8 cellular contexts compared by ENCODE assay signal in genomic region chr16:3611145-3611977, GRCh38. TPM values are rescaled to one million over a fixed set of nuclear protein-coding genes. Genes with fewer than 3 reads are reported as not detected.
DNase-seq lines count a peak whose midpoint lies in the region; ATAC-seq and TF ChIP-seq lines count a peak whose summit lies in the region.

Gene SLX4 (minus strand): TSS chr16:3611606. CDS start chr16:3608964, 2,642 bp downstream.

- in situ Hi-C loops in Panc1 (cut with HindIII; ENCODE audit: low pct_unique_long_range_greater_than_20kb, low sequenced_read_pairs): no loop called here

- H3K36me3 ChIP-seq in KMS-11 (ENCODE audit: insufficient read depth) (no peaks in the 10 kb centered on the region), Panc1 (ENCODE audit: control insufficient read depth, insufficient read depth, low read length) (peaks cover 3% of the 10 kb centered on the region; the same call in 1 of the 2 replicates), esophagus muscularis mucosa (peaks cover 0 to 11% (median 5%) of the 10 kb centered on the region in 4 donors), muscle layer of duodenum (ENCODE audit: control insufficient read depth in 1 of 2, insufficient read depth in 2 of 2, low read length in 2 of 2) (no peaks in the 10 kb centered on the region)

- H3K9me3 ChIP-seq in Panc1 (ENCODE audit: control insufficient read depth, insufficient read depth, low read depth, low read length): no peaks in the 10 kb centered on the region
- H3K9me3 ChIP-seq in esophagus muscularis mucosa: no peaks in the 10 kb centered on the region
- no peaks in the 10 kb centered on the region for H3K9me3 ChIP-seq in muscle layer of duodenum (ENCODE audit: control insufficient read depth in 1 of 2, low read length in 2 of 2)

- no peak within 1 kb of the TSS for H3K4me3 ChIP-seq in KMS-11 (IDR thresholded peaks at IDR 0.05; ENCODE audit: insufficient read depth, low read depth, low read length)
- peak within 1 kb of the TSS; percentile 57 to 96 for H3K4me3 ChIP-seq in Panc1 (ENCODE audit: low read depth in 2 of 2, low read length in 2 of 2)
- peak within 1 kb of the TSS; percentile 74 to 98 (median 88) for H3K4me3 ChIP-seq in esophagus muscularis mucosa
- H3K4me3 ChIP-seq in muscle layer of duodenum (ENCODE audit: low read depth in 1 of 2, low read length in 2 of 2): peak within 1 kb of the TSS; percentile 94 to 95

- peaks cover 41% of the 10 kb centered on the region; the same call in 1 of the 2 replicates for H3K79me2 ChIP-seq in KMS-11 (ENCODE audit: insufficient read depth, low read depth)

- no peaks in the 10 kb centered on the region for H3K27me3 Mint-ChIP-seq in activated T-cell treated with anti-CD3 and anti-CD28 coated beads, Interleukin-2, amount 50 U/mL, for 24 hours

- peak within 1 kb of the TSS; percentile 72 for H3K4me2 ChIP-seq in KMS-11

- H2AFZ ChIP-seq in KMS-11 (ENCODE audit: low read depth): peak within 1 kb of the TSS; percentile 95

- H3K9me3 Mint-ChIP-seq in activated T-cell treated with anti-CD3 and anti-CD28 coated beads, Interleukin-2, amount 50 U/mL, for 24 hours: no peaks in the 10 kb centered on the region

- H3K4me3 Mint-ChIP-seq in activated T-cell treated with anti-CD3 and anti-CD28 coated beads, Interleukin-2, amount 50 U/mL, for 24 hours: peak within 1 kb of the TSS; percentile 100

- TF ChIP-seq EP300 in esophagus muscularis mucosa (IDR thresholded peaks at IDR 0.05): no peak

- no peaks in the 10 kb centered on the region for H4K20me1 ChIP-seq in KMS-11 (ENCODE audit: insufficient read depth)

- H3K36me3 Mint-ChIP-seq in activated T-cell treated with anti-CD3 and anti-CD28 coated beads, Interleukin-2, amount 50 U/mL, for 24 hours (ENCODE audit: low read depth): peaks cover 43% of the 10 kb centered on the region

- CTCF ChIA-PET in Panc1 (lab: Charles Lee): no interaction called here

- peak within 1 kb of the TSS; percentile 98 for H3K27ac Mint-ChIP-seq in activated T-cell treated with anti-CD3 and anti-CD28 coated beads, Interleukin-2, amount 50 U/mL, for 24 hours

- H3K9ac ChIP-seq in KMS-11: peak within 1 kb of the TSS; percentile 65

- peaks cover 47% of the 10 kb centered on the region for H3K4me1 Mint-ChIP-seq in activated T-cell treated with anti-CD3 and anti-CD28 coated beads, Interleukin-2, amount 50 U/mL, for 24 hours (ENCODE audit: low read depth)

- no TSS peak for BruUV-seq in Panc1 (replicated peaks; lab: Mats Ljungman, UMichigan)

- 2% methylated on average over 13 of the region's 86 CpGs for WGBS in esophagus muscularis mucosa

- POLR2A ChIA-PET in Panc1 (lab: Charles Lee): no interaction called here

- TF ChIP-seq POLR2A in esophagus muscularis mucosa (IDR thresholded peaks at IDR 0.05; ENCODE audit: low read depth): peak; percentile 51

- intact Hi-C loops in Panc1 (cut with micrococcal nuclease; ENCODE audit: unreplicated experiment): no loop called here
- intact Hi-C loops in esophagus muscularis mucosa (cut with DNase I): no loop called here

- H3K27me3 ChIP-seq in KMS-11 (ENCODE audit: insufficient read depth, low read depth) (no peaks in the 10 kb centered on the region), Panc1 (ENCODE audit: control insufficient read depth, insufficient read depth, low read length) (no peaks in the 10 kb centered on the region), esophagus muscularis mucosa (no peaks in the 10 kb centered on the region), muscle layer of duodenum (ENCODE audit: low read depth, low read length) (no peaks in the 10 kb centered on the region)

- TF ChIP-seq CTCF in KMS-11 (conservative IDR thresholded peaks at IDR 0.05; ENCODE audit: low read depth, low read length): no peak
- no peak for TF ChIP-seq CTCF in Panc1 (IDR thresholded peaks at IDR 0.05)
- TF ChIP-seq CTCF in esophagus muscularis mucosa (IDR thresholded peaks at IDR 0.05): peak in 1 of 3 experiments; percentile 53

- DNase-seq in DMS53 treated with DMSO at 0.1 percent for 48 hours (lab: John Stamatoyannopoulos, UW; ENCODE audit: unreplicated experiment): peak; percentile 77
- DNase-seq in Panc1 (ENCODE audit: low read depth, low spot score): peak; percentile 58
- peak; percentile 92 for DNase-seq in activated T-cell treated with anti-CD3 and anti-CD28 coated beads, Interleukin-2, amount 50 U/mL, for 24 hours
- peak; percentile 94 for DNase-seq in esophagus muscularis mucosa (ENCODE audit: extremely low spot score)
- peak; percentile 79 to 81 for DNase-seq in stimulated activated CD8-positive, alpha-beta memory T cell treated with anti-CD3 and anti-CD28 coated beads, Interleukin-7, amount 100 ng/mL, for 1 hour (ENCODE audit: low read depth in 2 of 2)

- H3K27ac ChIP-seq in KMS-11 (peak within 1 kb of the TSS; percentile 46), Panc1 (ENCODE audit: low read length) (peak within 1 kb of the TSS; percentile 82), esophagus muscularis mucosa (replicated peaks in 1 of 4) (peak within 1 kb of the TSS; percentile 69 to 86 (median 82)), muscle layer of duodenum (ENCODE audit: low read length) (peak within 1 kb of the TSS; percentile 79)

- peak; percentile 83 for ATAC-seq in GM21786 (IDR thresholded peaks at IDR 0.05; ENCODE audit: unreplicated experiment)
- ATAC-seq in Panc1: peak; percentile 97

- H3K4me1 ChIP-seq in KMS-11 (ENCODE audit: low read depth, poor library complexity, severe bottlenecking): peaks cover 16% of the 10 kb centered on the region
- H3K4me1 ChIP-seq in Panc1 (ENCODE audit: control insufficient read depth, insufficient read depth, low read length): peaks cover 14% of the 10 kb centered on the region
- peaks cover 18 to 31% (median 26%) of the 10 kb centered on the region in 4 donors for H3K4me1 ChIP-seq in esophagus muscularis mucosa
- peaks cover 5 to 11% of the 10 kb centered on the region in 2 donors for H3K4me1 ChIP-seq in muscle layer of duodenum (ENCODE audit: control insufficient read depth in 1 of 2, insufficient read depth in 2 of 2, low read length in 2 of 2)

RNA-seq across cellular contexts. Expression of gene SLX4, which starts in this region (rescaled TPM):
- total RNA-seq in Panc1 (2021; ENCODE audit: unreplicated experiment): 15.5 TPM
- 8.7 TPM for polyA plus RNA-seq in Panc1 (2012; ENCODE audit: insufficient read length)
- total RNA-seq in esophagus muscularis mucosa: 1 to 10 TPM; 3.0 to 5.8 (median 3.9) TPM
